ENCODE assay signal across 1 cellular context in the genomic region with DNA sequence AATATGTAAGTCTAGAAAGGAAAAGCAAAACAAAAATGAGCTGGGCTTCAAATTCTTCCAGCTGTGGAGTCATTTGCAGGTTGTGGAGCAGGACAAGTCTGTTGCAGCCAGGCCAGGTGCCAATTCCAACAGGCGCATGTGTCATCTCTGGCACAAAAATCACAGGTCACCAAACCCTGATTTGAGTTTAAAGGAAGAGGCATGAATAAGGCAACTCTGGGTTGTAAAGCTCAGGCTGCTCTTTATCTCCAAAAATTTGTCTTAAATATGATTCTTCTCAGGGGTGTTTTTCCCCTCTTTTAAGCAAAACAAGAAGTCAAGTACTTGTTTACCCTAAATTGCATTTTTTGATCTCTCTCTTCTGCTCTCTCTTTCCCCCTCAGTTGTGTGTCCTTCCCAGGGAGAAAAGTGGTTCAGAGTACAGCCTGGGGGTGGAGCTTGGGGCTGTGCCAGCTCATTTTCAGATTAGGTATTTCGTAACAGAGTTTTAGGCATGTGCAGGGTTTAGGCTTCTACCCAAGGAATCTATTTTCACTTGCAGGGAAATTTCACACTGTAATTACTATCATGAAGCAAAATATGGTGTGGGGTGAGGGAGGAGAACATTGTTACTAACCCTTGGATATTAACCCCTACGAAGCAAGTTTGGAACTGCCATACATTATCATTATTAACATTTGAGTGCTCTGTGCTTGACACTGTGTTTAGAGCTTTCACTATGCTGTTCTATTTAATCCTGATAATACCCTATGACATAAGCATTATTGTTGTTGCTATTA.
A peak's percentile ranks its signal among the peaks of the same experiment; 100 is the strongest.
TF ChIP-seq lines count a peak whose summit lies in the region.

No MANE protein-coding gene starts in this region.

TF ChIP-seq in HepG2, 621 proteins besides CTCF, POLR2A, EP300 and RAD21 (continued from another document and continues in another):
- TF ChIP-seq CSRNP2 (CRISPR knock-in tag; conservative IDR thresholded peaks at IDR 0.05; ENCODE audit: low read depth) (no peak), ZNF251 (CRISPR knock-in tag; IDR thresholded peaks at IDR 0.05) (no peak), KAT7 (CRISPR knock-in tag; IDR thresholded peaks at IDR 0.05; ENCODE audit: borderline replicate concordance) (no peak), ZNF30 (CRISPR knock-in tag; IDR thresholded peaks at IDR 0.05) (no peak), GPBP1L1 (CRISPR knock-in tag; IDR thresholded peaks at IDR 0.05) (no peak), MBNL3 (CRISPR knock-in tag; conservative IDR thresholded peaks at IDR 0.05) (no peak), ZSCAN29 (CRISPR knock-in tag; conservative IDR thresholded peaks at IDR 0.05) (no peak; the same call in none of the 2 replicates), TCF7 (IDR thresholded peaks at IDR 0.05; ENCODE audit: low read depth) (peak; percentile 44; the same call in 1 of the 2 replicates), ZNF598 (CRISPR knock-in tag; IDR thresholded peaks at IDR 0.05; ENCODE audit: borderline replicate concordance) (no peak), PREB (CRISPR knock-in tag; IDR thresholded peaks at IDR 0.05) (no peak), CHD2 (IDR thresholded peaks at IDR 0.05; ENCODE audit: low read depth, low read length) (no peak), ZNF484 (CRISPR knock-in tag; IDR thresholded peaks at IDR 0.05; ENCODE audit: borderline replicate concordance, low read depth) (no peak), RFX1 (IDR thresholded peaks at IDR 0.05) (no peak), BCL6 (CRISPR knock-in tag; IDR thresholded peaks at IDR 0.05) (peak; percentile 72), CAMTA2 (CRISPR knock-in tag; IDR thresholded peaks at IDR 0.05; ENCODE audit: borderline replicate concordance) (no peak; the same call in 1 of the 2 replicates), MED1 (CRISPR knock-in tag; IDR thresholded peaks at IDR 0.05) (peak; percentile 73), SRSF4 (IDR thresholded peaks at IDR 0.05; ENCODE audit: low read depth, low read length, poor library complexity, severe bottlenecking) (no peak), ZNF441 (CRISPR knock-in tag; IDR thresholded peaks at IDR 0.05; ENCODE audit: borderline replicate concordance) (no peak), SMYD3 (CRISPR knock-in tag; IDR thresholded peaks at IDR 0.05) (0 out of 2 replicates have a peak, but pooled peaks have one; percentile 66), HIC2 (CRISPR knock-in tag; IDR thresholded peaks at IDR 0.05; ENCODE audit: low read depth) (0 out of 2 replicates have a peak, but pooled peaks have one; percentile 28), REXO4 (CRISPR knock-in tag; IDR thresholded peaks at IDR 0.05; ENCODE audit: borderline replicate concordance) (no peak), FOSL2 (CRISPR knock-in tag; IDR thresholded peaks at IDR 0.05) (peak; percentile 59), HMG20B (CRISPR knock-in tag; conservative IDR thresholded peaks at IDR 0.05) (peak; percentile 26; the same call in 1 of the 2 replicates), DMAP1 (CRISPR knock-in tag; IDR thresholded peaks at IDR 0.05) (peak; percentile 58), SMAD9 (CRISPR knock-in tag; IDR thresholded peaks at IDR 0.05) (no peak), ZNF124 (CRISPR knock-in tag; IDR thresholded peaks at IDR 0.05) (peak; percentile 96), STAT5B (CRISPR knock-in tag; IDR thresholded peaks at IDR 0.05) (no peak), ZNF232 (CRISPR knock-in tag; IDR thresholded peaks at IDR 0.05; ENCODE audit: borderline replicate concordance) (no peak; the same call in 1 of the 2 replicates), UBTF (CRISPR knock-in tag; IDR thresholded peaks at IDR 0.05) (0 out of 2 replicates have a peak, but pooled peaks have one; percentile 40), TSC22D2 (CRISPR knock-in tag; IDR thresholded peaks at IDR 0.05; ENCODE audit: borderline replicate concordance) (no peak; the same call in 1 of the 2 replicates), ZFYVE20 (CRISPR knock-in tag; IDR thresholded peaks at IDR 0.05; ENCODE audit: borderline replicate concordance, low read depth) (no peak), ZFP36L1 (CRISPR knock-in tag; IDR thresholded peaks at IDR 0.05) (peak; percentile 36; the same call in 1 of the 2 replicates)
- TF ChIP-seq, protein P1, sequence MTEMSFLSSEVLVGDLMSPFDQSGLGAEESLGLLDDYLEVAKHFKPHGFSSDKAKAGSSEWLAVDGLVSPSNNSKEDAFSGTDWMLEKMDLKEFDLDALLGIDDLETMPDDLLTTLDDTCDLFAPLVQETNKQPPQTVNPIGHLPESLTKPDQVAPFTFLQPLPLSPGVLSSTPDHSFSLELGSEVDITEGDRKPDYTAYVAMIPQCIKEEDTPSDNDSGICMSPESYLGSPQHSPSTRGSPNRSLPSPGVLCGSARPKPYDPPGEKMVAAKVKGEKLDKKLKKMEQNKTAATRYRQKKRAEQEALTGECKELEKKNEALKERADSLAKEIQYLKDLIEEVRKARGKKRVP (CRISPR knock-in tag; IDR thresholded peaks at IDR 0.05), result no peak
- TF ChIP-seq, protein P2, sequence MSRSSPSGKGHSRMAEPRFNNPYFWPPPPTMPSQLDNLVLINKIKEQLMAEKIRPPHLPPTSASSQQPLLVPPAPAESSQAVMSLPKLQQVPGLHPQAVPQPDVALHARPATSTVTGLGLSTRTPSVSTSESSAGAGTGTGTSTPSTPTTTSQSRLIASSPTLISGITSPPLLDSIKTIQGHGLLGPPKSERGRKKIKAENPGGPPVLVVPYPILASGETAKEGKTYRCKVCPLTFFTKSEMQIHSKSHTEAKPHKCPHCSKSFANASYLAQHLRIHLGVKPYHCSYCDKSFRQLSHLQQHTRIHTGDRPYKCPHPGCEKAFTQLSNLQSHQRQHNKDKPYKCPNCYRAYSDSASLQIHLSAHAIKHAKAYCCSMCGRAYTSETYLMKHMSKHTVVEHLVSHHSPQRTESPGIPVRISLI (CRISPR knock-in tag; IDR thresholded peaks at IDR 0.05; ENCODE audit: borderline replicate concordance), result peak; percentile 34; the same call in 1 of the 2 replicates
- TF ChIP-seq, protein P3, sequence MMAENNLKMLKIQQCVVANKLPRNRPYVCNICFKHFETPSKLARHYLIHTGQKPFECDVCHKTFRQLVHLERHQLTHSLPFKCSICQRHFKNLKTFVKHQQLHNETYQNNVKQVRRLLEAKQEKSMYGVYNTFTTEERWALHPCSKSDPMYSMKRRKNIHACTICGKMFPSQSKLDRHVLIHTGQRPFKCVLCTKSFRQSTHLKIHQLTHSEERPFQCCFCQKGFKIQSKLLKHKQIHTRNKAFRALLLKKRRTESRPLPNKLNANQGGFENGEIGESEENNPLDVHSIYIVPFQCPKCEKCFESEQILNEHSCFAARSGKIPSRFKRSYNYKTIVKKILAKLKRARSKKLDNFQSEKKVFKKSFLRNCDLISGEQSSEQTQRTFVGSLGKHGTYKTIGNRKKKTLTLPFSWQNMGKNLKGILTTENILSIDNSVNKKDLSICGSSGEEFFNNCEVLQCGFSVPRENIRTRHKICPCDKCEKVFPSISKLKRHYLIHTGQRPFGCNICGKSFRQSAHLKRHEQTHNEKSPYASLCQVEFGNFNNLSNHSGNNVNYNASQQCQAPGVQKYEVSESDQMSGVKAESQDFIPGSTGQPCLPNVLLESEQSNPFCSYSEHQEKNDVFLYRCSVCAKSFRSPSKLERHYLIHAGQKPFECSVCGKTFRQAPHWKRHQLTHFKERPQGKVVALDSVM (CRISPR knock-in tag; IDR thresholded peaks at IDR 0.05), result no peak
- TF ChIP-seq, protein P4, sequence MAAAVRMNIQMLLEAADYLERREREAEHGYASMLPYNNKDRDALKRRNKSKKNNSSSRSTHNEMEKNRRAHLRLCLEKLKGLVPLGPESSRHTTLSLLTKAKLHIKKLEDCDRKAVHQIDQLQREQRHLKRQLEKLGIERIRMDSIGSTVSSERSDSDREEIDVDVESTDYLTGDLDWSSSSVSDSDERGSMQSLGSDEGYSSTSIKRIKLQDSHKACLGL (CRISPR knock-in tag; IDR thresholded peaks at IDR 0.05), result no peak
- TF ChIP-seq, protein P5, sequence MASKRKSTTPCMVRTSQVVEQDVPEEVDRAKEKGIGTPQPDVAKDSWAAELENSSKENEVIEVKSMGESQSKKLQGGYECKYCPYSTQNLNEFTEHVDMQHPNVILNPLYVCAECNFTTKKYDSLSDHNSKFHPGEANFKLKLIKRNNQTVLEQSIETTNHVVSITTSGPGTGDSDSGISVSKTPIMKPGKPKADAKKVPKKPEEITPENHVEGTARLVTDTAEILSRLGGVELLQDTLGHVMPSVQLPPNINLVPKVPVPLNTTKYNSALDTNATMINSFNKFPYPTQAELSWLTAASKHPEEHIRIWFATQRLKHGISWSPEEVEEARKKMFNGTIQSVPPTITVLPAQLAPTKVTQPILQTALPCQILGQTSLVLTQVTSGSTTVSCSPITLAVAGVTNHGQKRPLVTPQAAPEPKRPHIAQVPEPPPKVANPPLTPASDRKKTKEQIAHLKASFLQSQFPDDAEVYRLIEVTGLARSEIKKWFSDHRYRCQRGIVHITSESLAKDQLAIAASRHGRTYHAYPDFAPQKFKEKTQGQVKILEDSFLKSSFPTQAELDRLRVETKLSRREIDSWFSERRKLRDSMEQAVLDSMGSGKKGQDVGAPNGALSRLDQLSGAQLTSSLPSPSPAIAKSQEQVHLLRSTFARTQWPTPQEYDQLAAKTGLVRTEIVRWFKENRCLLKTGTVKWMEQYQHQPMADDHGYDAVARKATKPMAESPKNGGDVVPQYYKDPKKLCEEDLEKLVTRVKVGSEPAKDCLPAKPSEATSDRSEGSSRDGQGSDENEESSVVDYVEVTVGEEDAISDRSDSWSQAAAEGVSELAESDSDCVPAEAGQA (IDR thresholded peaks at IDR 0.05; ENCODE audit: low read depth), result no peak
- TF ChIP-seq, protein P5 (CRISPR knock-in tag; IDR thresholded peaks at IDR 0.05; ENCODE audit: borderline replicate concordance), result no peak
